18 cellular contexts compared by ENCODE assay signal in genomic region chr5:55114061-55114460, GRCh38. TPM values are rescaled to one million over a fixed set of nuclear protein-coding genes. Genes with fewer than 3 reads are reported as not detected.
A peak's percentile ranks its signal among the peaks of the same experiment; 100 is the strongest.
DNase-seq lines count a peak whose midpoint lies in the region; ATAC-seq and TF ChIP-seq lines count a peak whose summit lies in the region.
"Had no signal": no experiment of that assay in that cellular context is flagged by ENCODE, and none has a peak within 500 bp of the region (broad histone marks: within the 10 kb centered on the region; RNA-seq: fewer than 3 reads in every experiment).

No MANE protein-coding gene starts in this region.

- peaks cover 19% of the 10 kb centered on the region for H3K4me1 Mint-ChIP-seq in activated CD4-positive, alpha-beta T cell treated with anti-CD3 and anti-CD28 coated beads, Interleukin-2, amount 10 ng/mL, durations not matched to agents 24 days and 14 days
- peaks cover 11 to 17% of the 10 kb centered on the region in 2 donors for H3K4me1 Mint-ChIP-seq in effector memory CD8-positive, alpha-beta T cell (ENCODE audit: low read depth in 2 of 2)
- H3K4me1 Mint-ChIP-seq in stimulated activated effector memory CD8-positive, alpha-beta T cell treated with anti-CD3 and anti-CD28 coated beads, Interleukin-12 subunit alpha, Interleukin-12 subunit beta, amount 100 ng/mL, for 72 hours = peaks cover 14% of the 10 kb centered on the region

- DNase-seq in activated CD4-positive, alpha-beta T cell treated with anti-CD3 and anti-CD28 coated beads, Interleukin-2, amount 10 ng/mL, durations not matched to agents 24 days and 14 days = peak; percentile 54
- DNase-seq in activated CD4-positive, alpha-beta T cell treated with anti-CD3 and anti-CD28 coated beads, Interleukin-2, amount 50 U/mL, for 4 hours = no peak
- DNase-seq in DND-41 = no peak
- DNase-seq in effector memory CD8-positive, alpha-beta T cell = no peak
- DNase-seq in stimulated activated effector memory CD8-positive, alpha-beta T cell treated with anti-CD3 and anti-CD28 coated beads, Interleukin-12 subunit alpha, Interleukin-12 subunit beta, amount 100 ng/mL, for 72 hours (ENCODE audit: low spot score in 2 of 2) = no peak
- no peak for DNase-seq in effector CD8-positive, alpha-beta T cell (lab: John Stamatoyannopoulos, UW)
- DNase-seq in testis = no peak
- DNase-seq: AML-193; C1 segment of cervical spinal cord; CD4-positive, alpha-beta T cell; DMS79; EL; GM23248; IMR-90 had no signal

- no peak overlapping the region for H3K9ac ChIP-seq in DND-41 (ENCODE audit: low read depth, low read length)
- H3K9ac ChIP-seq: GM23248 had no signal

- no peak overlapping the region for H2AFZ ChIP-seq in DND-41 (ENCODE audit: low read depth, low read length)
- H2AFZ ChIP-seq: GM23248 had no signal

- no peak overlapping the region for H3K4me3 ChIP-seq in DND-41 (ENCODE audit: low read depth in 1 of 2, low read length in 2 of 2)
- H3K4me3 ChIP-seq in testis = no peak overlapping the region
- H3K4me3 ChIP-seq: GM23248 had no signal

- H3K27ac ChIP-seq in DND-41 (ENCODE audit: low read length) (no peak overlapping the region), testis (no peak overlapping the region)
- H3K27ac ChIP-seq: 22Rv1, GM23248 had no signal

- WGBS in testis, 2 donors = 79 to 82% methylated on average over 3 of the region's 3 CpGs

- no peaks in the 10 kb centered on the region for H3K4me1 ChIP-seq in DND-41 (ENCODE audit: insufficient read depth, low read length)
- H3K4me1 ChIP-seq in testis = no peaks in the 10 kb centered on the region

- peaks cover 10% of the 10 kb centered on the region for H3K27me3 Mint-ChIP-seq in activated CD4-positive, alpha-beta T cell treated with anti-CD3 and anti-CD28 coated beads, Interleukin-2, amount 10 ng/mL, durations not matched to agents 24 days and 14 days
- H3K27me3 Mint-ChIP-seq in effector memory CD8-positive, alpha-beta T cell = no peaks in the 10 kb centered on the region
- H3K27me3 Mint-ChIP-seq: CD4-positive, alpha-beta T cell had no signal

- no peak overlapping the region for H3K4me2 ChIP-seq in DND-41 (ENCODE audit: insufficient read depth, low read length)

- intact Hi-C loops in activated CD4-positive, alpha-beta T cell treated with anti-CD3 and anti-CD28 coated beads, Interleukin-2, amount 10 ng/mL, durations not matched to agents 24 days and 14 days (cut with micrococcal nuclease) = loop anchor here (5.0 kb wide), 1 partner anchor 127 kb away; the partner anchor contains the start of gene ESM1
- intact Hi-C loops in testis (cut with DNase I; ENCODE audit: low total_unique reads) = no loop called here

- peak; percentile 29; the same call in 1 of the 3 replicates for ATAC-seq in DND-41 (ENCODE audit: insufficient read depth, low read depth)
- ATAC-seq in effector memory CD8-positive, alpha-beta T cell (replicated peaks) = no peak
- ATAC-seq in stimulated activated effector memory CD8-positive, alpha-beta T cell treated with anti-CD3 and anti-CD28 coated beads, Interleukin-12 subunit alpha, Interleukin-12 subunit beta, amount 100 ng/mL, for 72 hours = no peak
- ATAC-seq: HCT116 had no signal

- H3K27me3 ChIP-seq in DND-41 (ENCODE audit: insufficient read depth, low read length, poor library complexity) (no peaks in the 10 kb centered on the region), testis (no peaks in the 10 kb centered on the region)

- H3K4me3 Mint-ChIP-seq in activated CD4-positive, alpha-beta T cell treated with anti-CD3 and anti-CD28 coated beads, Interleukin-2, amount 10 ng/mL, durations not matched to agents 24 days and 14 days = peak overlapping the region; percentile 8
- no peak overlapping the region for H3K4me3 Mint-ChIP-seq in effector memory CD8-positive, alpha-beta T cell
- H3K4me3 Mint-ChIP-seq in stimulated activated effector memory CD8-positive, alpha-beta T cell treated with anti-CD3 and anti-CD28 coated beads, Interleukin-12 subunit alpha, Interleukin-12 subunit beta, amount 100 ng/mL, for 72 hours = no peak overlapping the region
- H3K4me3 Mint-ChIP-seq: CD4-positive, alpha-beta T cell had no signal

- no peaks in the 10 kb centered on the region for H3K36me3 ChIP-seq in DND-41 (ENCODE audit: insufficient read depth, low read length)
- H3K36me3 ChIP-seq in testis (ENCODE audit: low read depth, missing control alignments) = no peaks in the 10 kb centered on the region

- H3K36me3 Mint-ChIP-seq in activated CD4-positive, alpha-beta T cell treated with anti-CD3 and anti-CD28 coated beads, Interleukin-2, amount 10 ng/mL, durations not matched to agents 24 days and 14 days (ENCODE audit: low read depth) = peaks cover 34% of the 10 kb centered on the region
- H3K36me3 Mint-ChIP-seq in effector memory CD8-positive, alpha-beta T cell (ENCODE audit: insufficient read depth) = peaks cover 15% of the 10 kb centered on the region
- peaks cover 22% of the 10 kb centered on the region for H3K36me3 Mint-ChIP-seq in stimulated activated effector memory CD8-positive, alpha-beta T cell treated with anti-CD3 and anti-CD28 coated beads, Interleukin-12 subunit alpha, Interleukin-12 subunit beta, amount 100 ng/mL, for 72 hours

- H3K79me2 ChIP-seq in DND-41 (ENCODE audit: insufficient read depth, low read length) = no peaks in the 10 kb centered on the region

- no peak for TF ChIP-seq POLR2A in testis (IDR thresholded peaks at IDR 0.05)

- no peaks in the 10 kb centered on the region for H3K9me3 ChIP-seq in DND-41 (ENCODE audit: insufficient read depth, low read length, severe bottlenecking)
- H3K9me3 ChIP-seq in testis = no peaks in the 10 kb centered on the region

- peaks cover 15% of the 10 kb centered on the region for H3K9me3 Mint-ChIP-seq in activated CD4-positive, alpha-beta T cell treated with anti-CD3 and anti-CD28 coated beads, Interleukin-2, amount 10 ng/mL, durations not matched to agents 24 days and 14 days
- H3K9me3 Mint-ChIP-seq in effector memory CD8-positive, alpha-beta T cell = no peaks in the 10 kb centered on the region
- no peaks in the 10 kb centered on the region for H3K9me3 Mint-ChIP-seq in stimulated activated effector memory CD8-positive, alpha-beta T cell treated with anti-CD3 and anti-CD28 coated beads, Interleukin-12 subunit alpha, Interleukin-12 subunit beta, amount 100 ng/mL, for 72 hours
- H3K9me3 Mint-ChIP-seq: CD4-positive, alpha-beta T cell had no signal

- no peak for TF ChIP-seq CTCF in DND-41 (IDR thresholded peaks at IDR 0.05; ENCODE audit: borderline replicate concordance, extremely low read depth, low read length, poor library complexity, severe bottlenecking)
- no peak for TF ChIP-seq CTCF in testis (IDR thresholded peaks at IDR 0.05)

- H4K20me1 ChIP-seq in DND-41 (ENCODE audit: insufficient read depth, low read length) = no peaks in the 10 kb centered on the region

- no peak overlapping the region for H3K27ac Mint-ChIP-seq in activated CD4-positive, alpha-beta T cell treated with anti-CD3 and anti-CD28 coated beads, Interleukin-2, amount 10 ng/mL, durations not matched to agents 24 days and 14 days
- H3K27ac Mint-ChIP-seq in effector memory CD8-positive, alpha-beta T cell = peak overlapping the region; percentile 47 to 59
- peak overlapping the region; percentile 6 for H3K27ac Mint-ChIP-seq in stimulated activated effector memory CD8-positive, alpha-beta T cell treated with anti-CD3 and anti-CD28 coated beads, Interleukin-12 subunit alpha, Interleukin-12 subunit beta, amount 100 ng/mL, for 72 hours
- H3K27ac Mint-ChIP-seq: CD4-positive, alpha-beta T cell had no signal

RNA-seq across cellular contexts. Expression of gene GZMA, which starts 11.6 kb away (rescaled TPM):
- total RNA-seq in activated CD4-positive, alpha-beta T cell treated with anti-CD3 and anti-CD28 coated beads, Interleukin-2, amount 10 ng/mL, durations not matched to agents 24 days and 14 days = 87.6 and 91.2 TPM in 2 replicates
- total RNA-seq in testis = under 1 TPM in 1 of 2 donors, not detected in 1; 0.37 TPM
- polyA plus RNA-seq in testis (ENCODE audit: insufficient read depth, low read depth, low replicate concordance) = 7.1 TPM
- total RNA-seq: A673, GM23248, HT-29, IMR-90 had no signal
- polyA plus RNA-seq: GM23248, IMR-90 had no signal

RNA-seq across cellular contexts. Expression of gene GPX8, which starts 45.9 kb away (rescaled TPM):
- not detected in 2 replicates for total RNA-seq in activated CD4-positive, alpha-beta T cell treated with anti-CD3 and anti-CD28 coated beads, Interleukin-2, amount 10 ng/mL, durations not matched to agents 24 days and 14 days
- total RNA-seq in testis = 10 to 100 TPM in 1 of 2 donors, 1 to 10 TPM in 1; 8.2 to 12.3 TPM
- polyA plus RNA-seq in testis (ENCODE audit: insufficient read depth, low read depth, low replicate concordance) = 13.9 TPM
- total RNA-seq: CD4-positive, alpha-beta T cell had no signal

RNA-seq across cellular contexts. Expression of gene CDC20B, which starts 58.9 kb away (rescaled TPM):
- not detected in 2 replicates for total RNA-seq in activated CD4-positive, alpha-beta T cell treated with anti-CD3 and anti-CD28 coated beads, Interleukin-2, amount 10 ng/mL, durations not matched to agents 24 days and 14 days
- total RNA-seq in testis = 10 to 100 TPM in 1 of 2 donors, 1 to 10 TPM in 1; 4.8 to 15.6 TPM
- polyA plus RNA-seq in testis (ENCODE audit: insufficient read depth, low read depth, low replicate concordance) = 2.8 TPM
- total RNA-seq: A673; CD4-positive, alpha-beta T cell; GM23248; HT-29; IMR-90 had no signal
- polyA plus RNA-seq: IMR-90 had no signal

Comparison
In these comparisons a context has a peak if more than half of its experiments do, and no peak if none do; other contexts are left out.
1. RNA of gene GZMA, which starts 11.6 kb away (total RNA-seq): 87.6 to 91.2 TPM in activated CD4-positive, alpha-beta T cell treated with anti-CD3 and anti-CD28 coated beads, Interleukin-2, amount 10 ng/mL, durations not matched to agents 24 days and 14 days; 0.37 TPM in testis; every median in the first group is over 10 times any median in the second.